In genomic region chr19:41795031-41795461, GRCh38 we compare ENCODE assay signal across 1 cellular context.
TF ChIP-seq lines count a peak whose summit lies in the region.

No MANE protein-coding gene starts in this region.

TF ChIP-seq in H1, 55 proteins besides CTCF, POLR2A, EP300 and RAD21:
- TF ChIP-seq BCL11A (IDR thresholded peaks at IDR 0.05; ENCODE audit: low read depth in 2 of 2, low read length in 2 of 2) (no peak), EGR1 (IDR thresholded peaks at IDR 0.05; ENCODE audit: borderline replicate concordance, low read depth, low read length) (no peak), SP1 (IDR thresholded peaks at IDR 0.05; ENCODE audit: low read depth, low read length) (no peak), CHD1 (IDR thresholded peaks at IDR 0.05; ENCODE audit: low read depth, low read length) (no peak), RNF2 (IDR thresholded peaks at IDR 0.05; ENCODE audit: borderline replicate concordance, low read depth, low read length, missing control alignments, poor library complexity, severe bottlenecking) (no peak), BRCA1 (IDR thresholded peaks at IDR 0.05; ENCODE audit: low read depth, low read length) (no peak), KDM5A (IDR thresholded peaks at IDR 0.05; ENCODE audit: low read length) (no peak), SIX5 (IDR thresholded peaks at IDR 0.05; ENCODE audit: low read depth, low read length) (no peak), FOSL1 (IDR thresholded peaks at IDR 0.05; ENCODE audit: insufficient read depth, low read depth, low read length) (no peak), SRF (IDR thresholded peaks at IDR 0.05; ENCODE audit: low read depth, low read length) (no peak), RBBP5 (IDR thresholded peaks at IDR 0.05; ENCODE audit: borderline replicate concordance, low read depth, low read length) (no peak), NANOG (IDR thresholded peaks at IDR 0.05; ENCODE audit: insufficient read depth, low read depth, low read length, poor library complexity, severe bottlenecking) (no peak), CBX5 (IDR thresholded peaks at IDR 0.05; ENCODE audit: low read depth, low read length) (no peak), KDM1A (IDR thresholded peaks at IDR 0.05; ENCODE audit: borderline replicate concordance, low read length) (no peak), CEBPB (IDR thresholded peaks at IDR 0.05; ENCODE audit: low read depth, low read length) (no peak), SIRT6 (IDR thresholded peaks at IDR 0.05; ENCODE audit: low read length) (no peak), KDM4A (IDR thresholded peaks at IDR 0.05; ENCODE audit: low read depth, low read length, severe bottlenecking) (no peak), TCF12 (IDR thresholded peaks at IDR 0.05; ENCODE audit: low read depth, low read length) (no peak), BACH1 (IDR thresholded peaks at IDR 0.05; ENCODE audit: low read length) (no peak)
